29 cellular contexts compared by ENCODE assay signal in the genomic region with DNA sequence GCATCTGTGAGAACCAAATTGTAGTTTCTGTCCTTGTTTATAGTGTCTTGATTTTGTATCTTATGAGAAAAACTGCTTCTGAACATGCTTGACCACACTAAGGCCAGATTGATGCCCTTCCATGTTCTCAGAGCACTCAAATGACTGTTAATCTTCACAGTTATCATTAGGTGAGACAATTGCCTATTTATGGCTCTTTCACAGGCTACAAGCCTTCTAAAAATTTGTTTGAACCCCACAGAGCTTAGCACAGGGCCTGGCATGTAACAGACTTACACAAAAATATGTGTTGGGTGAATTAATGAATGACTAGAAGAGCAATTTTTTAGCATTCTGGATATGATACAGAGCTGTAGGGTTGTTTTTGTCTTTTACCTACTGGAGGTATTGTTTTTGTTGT. TPM values are rescaled to one million over a fixed set of nuclear protein-coding genes. Genes with fewer than 3 reads are reported as not detected.
"Had no signal": no experiment of that assay in that cellular context is flagged by ENCODE, and none has a peak within 500 bp of the region (broad histone marks: within the 10 kb centered on the region; RNA-seq: fewer than 3 reads in every experiment).

No MANE protein-coding gene starts in this region.

- H3K4me3 Mint-ChIP-seq: activated CD4-positive, alpha-beta T cell treated with anti-CD3 and anti-CD28 coated beads, Interleukin-2, amount 10 ng/mL, durations not matched to agents 24 days and 14 days; activated CD8-positive, alpha-beta memory T cell treated with anti-CD3 and anti-CD28 coated beads, Interleukin-2, amount 10 ng/mL, durations not matched to agents 7 days and 5 days; activated naive CD4-positive, alpha-beta T cell treated with anti-CD3 and anti-CD28 coated beads for 36 hours; activated naive CD8-positive, alpha-beta T cell; activated T-cell treated with anti-CD3 and anti-CD28 coated beads, Interleukin-2, amount 50 U/mL, for 4 hours; T-helper 2 cell treated with Interferon-gamma antibody and Interleukin-4, amounts not matched to agents 5 μg/mL and 100 μg/mL, for 36 hours had no signal

- H3K9me3 Mint-ChIP-seq: activated naive CD4-positive, alpha-beta T cell treated with anti-CD3 and anti-CD28 coated beads for 36 hours; activated T-cell treated with anti-CD3 and anti-CD28 coated beads, Interleukin-2, amount 50 U/mL, for 4 hours; T-helper 2 cell treated with Interferon-gamma antibody and Interleukin-4, amounts not matched to agents 5 μg/mL and 100 μg/mL, for 36 hours had no signal

- DNase-seq: activated CD4-positive, alpha-beta T cell treated with anti-CD3 and anti-CD28 coated beads for 1 hour; activated CD4-positive, alpha-beta T cell treated with anti-CD3 and anti-CD28 coated beads, Interleukin-2, amount 10 ng/mL, durations not matched to agents 24 days and 14 days; activated CD4-positive, alpha-beta T cell treated with anti-CD3 and anti-CD28 coated beads, Interleukin-2, amount 50 U/mL, for 48 hours; activated CD8-positive, alpha-beta memory T cell treated with anti-CD3 and anti-CD28 coated beads, Interleukin-2, amount 10 ng/mL, durations not matched to agents 7 days and 5 days; activated gamma-delta T cell; activated naive CD4-positive, alpha-beta T cell treated with anti-CD3 and anti-CD28 coated beads for 36 hours; activated T-cell treated with anti-CD3 and anti-CD28 coated beads, Interleukin-2, amount 50 U/mL, for 4 hours; cerebellar nuclear complex; MG63; MV-4-11; NCI-H1092 treated with DMSO at 0.1 percent for 48 hours; NCI-H1417 treated with DMSO at 0.1 percent for 48 hours; NCI-H1694; NCI-H2029; NCI-H2107; NCI-H2171 treated with DMSO at 0.1 percent for 48 hours; NCI-H226; NCI-H526 treated with DMSO at 0.1 percent for 48 hours; NCI-H82; NK-92 treated with Interleukin-12 subunit alpha and Interleukin-12 subunit beta, amount 100 ng/mL, for 24 hours; OCI-M1; RPMI8226 had no signal

- H3K27ac Mint-ChIP-seq: activated CD4-positive, alpha-beta T cell treated with anti-CD3 and anti-CD28 coated beads, Interleukin-2, amount 10 ng/mL, durations not matched to agents 24 days and 14 days; activated CD8-positive, alpha-beta memory T cell treated with anti-CD3 and anti-CD28 coated beads, Interleukin-2, amount 10 ng/mL, durations not matched to agents 7 days and 5 days; activated naive CD4-positive, alpha-beta T cell treated with anti-CD3 and anti-CD28 coated beads for 36 hours; activated naive CD8-positive, alpha-beta T cell; T-helper 2 cell treated with Interferon-gamma antibody and Interleukin-4, amounts not matched to agents 5 μg/mL and 100 μg/mL, for 36 hours had no signal

- H3K4me3 ChIP-seq: MG63, SK-N-MC had no signal

- ATAC-seq: activated CD8-positive, alpha-beta memory T cell treated with anti-CD3 and anti-CD28 coated beads, Interleukin-2, amount 10 ng/mL, durations not matched to agents 7 days and 5 days; activated T-cell treated with anti-CD3 and anti-CD28 coated beads, Interleukin-2, amount 50 U/mL, for 4 hours; Panc1; Right ventricle myocardium inferior had no signal

- H3K9me3 ChIP-seq: MG63 had no signal

- H3K27ac ChIP-seq: SK-N-MC had no signal

- H3K36me3 ChIP-seq: MG63 had no signal

- FAIRE-seq: colon had no signal

- H3K27me3 Mint-ChIP-seq: activated CD4-positive, alpha-beta T cell treated with anti-CD3 and anti-CD28 coated beads, Interleukin-2, amount 10 ng/mL, durations not matched to agents 24 days and 14 days; activated CD8-positive, alpha-beta memory T cell treated with anti-CD3 and anti-CD28 coated beads, Interleukin-2, amount 10 ng/mL, durations not matched to agents 7 days and 5 days; activated naive CD8-positive, alpha-beta T cell had no signal

RNA-seq across cellular contexts. Expression of gene BTLA, which starts 43.1 kb away (rescaled TPM):
- total RNA-seq: NCI-H460 had no signal
